ENCODE assay signal across 10 cellular contexts in genomic region chr11:94525933-94526332, GRCh38. TPM values are rescaled to one million over a fixed set of nuclear protein-coding genes. Genes with fewer than 3 reads are reported as not detected.
DNase-seq lines count a peak whose midpoint lies in the region; ATAC-seq and TF ChIP-seq lines count a peak whose summit lies in the region.
"Had no signal": no experiment of that assay in that cellular context is flagged by ENCODE, and none has a peak within 500 bp of the region (broad histone marks: within the 10 kb centered on the region; RNA-seq: fewer than 3 reads in every experiment).

No MANE protein-coding gene starts in this region.

- no peaks in the 10 kb centered on the region for H3K27me3 ChIP-seq in ovary
- H3K27me3 ChIP-seq: foreskin keratinocyte had no signal

- H3K36me3 ChIP-seq in ovary: no peaks in the 10 kb centered on the region

- no peak for TF ChIP-seq CTCF in ovary (IDR thresholded peaks at IDR 0.05)

- H3K9me3 ChIP-seq in ovary: no peaks in the 10 kb centered on the region

- ATAC-seq in esophagus mucosa: peak; percentile 17
- no peak for ATAC-seq in HG03457 (IDR thresholded peaks at IDR 0.05; ENCODE audit: unreplicated experiment)
- ATAC-seq in GM18909 (IDR thresholded peaks at IDR 0.05; ENCODE audit: poor library complexity, unreplicated experiment): no peak

- peak; percentile 72 for DNase-seq in Daoy (ENCODE audit: low read depth)
- DNase-seq in NCI-H524 (lab: John Stamatoyannopoulos, UW): peak; percentile 91 to 93
- peak; percentile 22 to 60 (median 55) for DNase-seq in ovary
- DNase-seq in HuH-7 (ENCODE audit: low spot score): no peak
- DNase-seq in erythroblast (lab: John Stamatoyannopoulos, UW): no peak
- DNase-seq: DMS153 had no signal

- 4 to 8% (median 6%) methylated on average over 3 of the region's 3 CpGs for WGBS in ovary, 3 donors

- no peak for TF ChIP-seq EP300 in ovary (IDR thresholded peaks at IDR 0.05)

- H3K27ac ChIP-seq in ovary: no peak overlapping the region
- H3K27ac ChIP-seq: foreskin keratinocyte had no signal

- H3K4me3 ChIP-seq in ovary: no peak overlapping the region

- TF ChIP-seq POLR2A in ovary (IDR thresholded peaks at IDR 0.05): no peak
- TF ChIP-seq POLR2A in erythroblast (IDR thresholded peaks at IDR 0.05; ENCODE audit: low read length): no peak

- intact Hi-C loops in ovary (cut with DNase I): loop anchor here in 1 of 4 donors (10.0 kb wide), 1 partner anchor 369 kb away; no protein-coding TSS in a partner anchor

- no peaks in the 10 kb centered on the region for H3K4me1 ChIP-seq in ovary (ENCODE audit: insufficient read depth)
- H3K4me1 ChIP-seq: foreskin keratinocyte had no signal

RNA-seq across cellular contexts. Expression of gene C11orf97, which starts 13.7 kb away (rescaled TPM):
- not detected in 2 replicates for total RNA-seq in Daoy (2014; rRNA removed; shearing (Covaris generic))
- total RNA-seq in esophagus mucosa: not detected
- 10 to 100 TPM in 1 of 7 donors, under 1 TPM in 3, not detected in 3; 0.35 to 14.0 (median 0.39) TPM for total RNA-seq in ovary
- polyA plus RNA-seq in ovary: not detected
- total RNA-seq: foreskin keratinocyte had no signal
- polyA plus RNA-seq: foreskin keratinocyte had no signal

RNA-seq across cellular contexts. Expression of gene FUT4, which starts 17.8 kb away (rescaled TPM):
- 2.5 TPM in 2 replicates for total RNA-seq in Daoy (2014; rRNA removed; shearing (Covaris generic))
- 1.4 TPM for total RNA-seq in esophagus mucosa
- total RNA-seq in ovary: 1 to 10 TPM; 4.1 to 7.3 (median 6.4) TPM
- 1 to 10 TPM; 2.7 to 3.7 TPM for polyA plus RNA-seq in ovary

RNA-seq across cellular contexts. Expression of gene ANKRD49, which starts 32.1 kb away (rescaled TPM):
- total RNA-seq in Daoy (2014; rRNA removed; shearing (Covaris generic)): 8.5 and 16.4 TPM in 2 replicates
- 7.0 TPM for total RNA-seq in esophagus mucosa
- total RNA-seq in ovary: 10 to 100 TPM; 12.9 to 15.3 (median 15.0) TPM
- polyA plus RNA-seq in ovary: 10 to 100 TPM; 22.3 to 23.0 TPM

RNA-seq across cellular contexts. Expression of gene MRE11, which starts 32.3 kb away (rescaled TPM):
- total RNA-seq in Daoy (2014; rRNA removed; shearing (Covaris generic)): 25.2 and 27.0 TPM in 2 replicates
- total RNA-seq in esophagus mucosa (13.3 TPM), ovary (10 to 100 TPM; 14.2 to 23.5 (median 20.1) TPM)
- 10 to 100 TPM in 1 of 2 donors, 1 to 10 TPM in 1; 5.6 to 13.9 TPM for polyA plus RNA-seq in ovary

RNA-seq across cellular contexts. Expression of gene PIWIL4, which starts 41.2 kb away (rescaled TPM):
- 0.74 and 1.2 TPM in 2 replicates for total RNA-seq in Daoy (2014; rRNA removed; shearing (Covaris generic))
- total RNA-seq in esophagus mucosa (0.80 TPM), ovary (1 to 10 TPM; 1.9 to 4.2 (median 3.6) TPM)
- polyA plus RNA-seq in ovary: 1 to 10 TPM; 3.2 to 4.6 TPM

Comparison
In these comparisons a context has a peak if more than half of its experiments do, and no peak if none do; other contexts are left out.
1. DNase-seq: peak in Daoy (single experiment), NCI-H524 (2 of 2) and ovary (5 of 5); none in HuH-7 (single experiment) and erythroblast (0 of 2).